1 cellular context compared by ENCODE assay signal in genomic region chr1:17585266-17585987, GRCh38.
TF ChIP-seq lines count a peak whose summit lies in the region.

No MANE protein-coding gene starts in this region.

TF ChIP-seq in H1, 55 proteins besides CTCF, POLR2A, EP300 and RAD21 (continued from another document):
- TF ChIP-seq TAF1 (IDR thresholded peaks at IDR 0.05; ENCODE audit: low read depth, low read length) (no peak), MAX (IDR thresholded peaks at IDR 0.05) (no peak), CTBP2 (IDR thresholded peaks at IDR 0.05; ENCODE audit: borderline replicate concordance, insufficient read depth, insufficient read length, low read length) (no peak), HDAC2 (IDR thresholded peaks at IDR 0.05; ENCODE audit: borderline replicate concordance in 1 of 2, low read depth in 2 of 2, low read length in 2 of 2) (no peak), KDM5A (IDR thresholded peaks at IDR 0.05; ENCODE audit: low read length) (no peak), USF2 (IDR thresholded peaks at IDR 0.05; ENCODE audit: low read length) (no peak), PHF8 (conservative IDR thresholded peaks at IDR 0.05; ENCODE audit: low read depth, low read length) (no peak)
TF ChIP-seq in H1: peak in this region for 0.
